In the genomic region with DNA sequence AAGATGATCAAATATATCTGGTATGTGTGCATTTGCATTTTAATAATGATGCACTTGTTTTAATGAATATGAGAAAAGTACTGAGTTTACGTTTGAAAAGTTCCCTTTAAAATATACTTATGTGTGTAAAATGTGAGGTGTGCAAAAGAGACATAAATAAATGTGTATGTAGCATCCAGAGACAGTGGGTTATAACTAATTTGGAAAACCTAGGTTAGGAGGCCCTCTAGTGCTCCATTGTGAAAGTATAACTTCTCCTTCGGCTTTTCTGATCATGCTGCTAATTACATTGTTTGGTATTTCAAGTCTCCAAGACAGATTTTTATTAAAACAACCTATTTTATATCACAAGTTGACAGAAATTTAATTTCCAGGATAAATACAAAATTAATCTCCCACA, we compare ENCODE assay signal across 8 cellular contexts. TPM values are rescaled to one million over a fixed set of nuclear protein-coding genes. Genes with fewer than 3 reads are reported as not detected.
DNase-seq lines count a peak whose midpoint lies in the region; ATAC-seq and TF ChIP-seq lines count a peak whose summit lies in the region.

No MANE protein-coding gene starts in this region.

- H3K27ac Mint-ChIP-seq in Calu3 (ENCODE audit: unreplicated experiment) = no peak overlapping the region

- intact Hi-C loops in Calu3 (cut with micrococcal nuclease; ENCODE audit: unreplicated experiment) = loop anchor here (1.0 kb wide), 1 partner anchor 72 kb away; no protein-coding TSS in a partner anchor

- no TSS peak for BruUV-seq in Calu3 (replicated peaks; lab: Mats Ljungman, UMichigan)

- no peaks in the 10 kb centered on the region for H3K36me3 Mint-ChIP-seq in Calu3 (ENCODE audit: insufficient read depth, unreplicated experiment)

- DNase-seq in CD1c-positive myeloid dendritic cell (ENCODE audit: extremely low spot score) = peak; percentile 50
- peak; percentile 10 for DNase-seq in HS-5 (ENCODE audit: low read depth)
- peak; percentile 52 for DNase-seq in RKO (ENCODE audit: low spot score)
- DNase-seq in fibroblast of pulmonary artery (ENCODE audit: low read depth) = peak; percentile 61
- peak; percentile 10 for DNase-seq in smooth muscle cell of the brain vasculature (ENCODE audit: low read depth, low spot score)
- DNase-seq in GDM1 (lab: John Stamatoyannopoulos, UW) = no peak
- no peak for DNase-seq in Calu3

- H3K4me1 Mint-ChIP-seq in Calu3 (ENCODE audit: low read depth, unreplicated experiment) = no peaks in the 10 kb centered on the region

- no peaks in the 10 kb centered on the region for H3K27me3 Mint-ChIP-seq in Calu3 (ENCODE audit: unreplicated experiment)

- H3K4me3 Mint-ChIP-seq in Calu3 (ENCODE audit: low read depth, unreplicated experiment) = no peak overlapping the region

- peak; percentile 66 for ATAC-seq in GM19043 (IDR thresholded peaks at IDR 0.05; ENCODE audit: low read depth, unreplicated experiment)

- CTCF ChIA-PET in Calu3 (lab: Charles Lee) = interaction anchor here (1.1 kb wide), 1 partner anchor 73 kb away, joined by 6 read pairs; no protein-coding TSS in a partner anchor

- TF ChIP-seq CTCF in fibroblast of pulmonary artery (IDR thresholded peaks at IDR 0.05; ENCODE audit: low read length, missing control alignments) = peak; percentile 60
- no peak for TF ChIP-seq CTCF in Calu3 (IDR thresholded peaks at IDR 0.05; ENCODE audit: unreplicated experiment)

- no peaks in the 10 kb centered on the region for H3K9me3 Mint-ChIP-seq in Calu3 (ENCODE audit: low read depth, unreplicated experiment)

- no peak overlapping the region for H3K4me3 ChIP-seq in fibroblast of pulmonary artery (replicated peaks; ENCODE audit: low read depth, low read length)

RNA-seq across cellular contexts. Expression of gene SCEL, which starts 30.1 kb away (rescaled TPM):
- 5.2 and 8.0 TPM in 2 replicates for total RNA-seq in Calu3 (2022)

Comparison
In these comparisons a context has a peak if more than half of its experiments do, and no peak if none do; other contexts are left out.
1. DNase-seq: peak in CD1c-positive myeloid dendritic cell (single experiment), HS-5 (single experiment), RKO (single experiment), fibroblast of pulmonary artery (single experiment) and smooth muscle cell of the brain vasculature (single experiment); none in GDM1 (single experiment) and Calu3 (single experiment).